8 cellular contexts compared by ENCODE assay signal in genomic region chr11:123301696-123302400, GRCh38.
DNase-seq lines count a peak whose midpoint lies in the region; TF ChIP-seq lines count a peak whose summit lies in the region.

No MANE protein-coding gene starts in this region.

- peak overlapping the region; percentile 30 for H3K27ac ChIP-seq in effector memory CD4-positive, alpha-beta T cell (ENCODE audit: insufficient read depth, low read length, poor library complexity, severe bottlenecking)

- H3K4me1 Mint-ChIP-seq in activated CD4-positive, alpha-beta memory T cell treated with anti-CD3 and anti-CD28 coated beads, Interleukin-2, amount 10 ng/mL, durations not matched to agents 7 days and 5 days: peaks cover 47% of the 10 kb centered on the region
- peaks cover 16% of the 10 kb centered on the region for H3K4me1 Mint-ChIP-seq in mesothelial cell of epicardium

- H3K27me3 Mint-ChIP-seq in activated CD4-positive, alpha-beta memory T cell treated with anti-CD3 and anti-CD28 coated beads, Interleukin-2, amount 10 ng/mL, durations not matched to agents 7 days and 5 days: peaks cover 3% of the 10 kb centered on the region
- H3K27me3 Mint-ChIP-seq in mesothelial cell of epicardium (ENCODE audit: low read depth): peaks cover 41% of the 10 kb centered on the region

- DNase-seq in GM06990 (ENCODE audit: extremely low read depth, insufficient read length): peak; percentile 84
- peak; percentile 88 for DNase-seq in HEK293T (ENCODE audit: extremely low spot score)
- peak; percentile 16 for DNase-seq in NCI-H128 (lab: John Stamatoyannopoulos, UW; ENCODE audit: unreplicated experiment)
- peak; percentile 78 for DNase-seq in activated CD4-positive, alpha-beta memory T cell treated with anti-CD3 and anti-CD28 coated beads, Interleukin-2, amount 10 ng/mL, durations not matched to agents 7 days and 5 days
- peak; percentile 34 to 52 (median 39) for DNase-seq in effector memory CD4-positive, alpha-beta T cell
- peak; percentile 73 to 87 for DNase-seq in mesothelial cell of epicardium (ENCODE audit: low spot score in 2 of 2, unreplicated experiment in 2 of 2)
- peak; percentile 71 to 73 for DNase-seq in stimulated activated CD8-positive, alpha-beta memory T cell treated with anti-CD3 and anti-CD28 coated beads, Interleukin-15, amount 100 ng/mL, for 48 hours (ENCODE audit: low read depth in 2 of 2)
- DNase-seq in GF-D8 (lab: John Stamatoyannopoulos, UW): no peak

- CTCF ChIA-PET in HEK293T (lab: Yijun Ruan, JAX): interaction anchor here (0.7 to 1.1 kb wide), 2 partner anchors 41 to 454 kb away, joined by 3 read pairs; no protein-coding TSS in a partner anchor
- CTCF ChIA-PET in activated CD4-positive, alpha-beta memory T cell treated with anti-CD3 and anti-CD28 coated beads, Interleukin-2, amount 10 ng/mL, durations not matched to agents 7 days and 5 days (lab: Charles Lee): interaction anchor here (0.6 to 8.5 kb wide), 23 partner anchors 9 to 200 kb away, joined by 3 to 73 read pairs (median 4); no protein-coding TSS in a partner anchor

- H3K9me3 ChIP-seq in effector memory CD4-positive, alpha-beta T cell (ENCODE audit: control insufficient read depth, low read length): no peaks in the 10 kb centered on the region

- H3K4me3 Mint-ChIP-seq in activated CD4-positive, alpha-beta memory T cell treated with anti-CD3 and anti-CD28 coated beads, Interleukin-2, amount 10 ng/mL, durations not matched to agents 7 days and 5 days: peak overlapping the region; percentile 56
- H3K4me3 Mint-ChIP-seq in mesothelial cell of epicardium: peak overlapping the region; percentile 69

- peak overlapping the region; percentile 59 for H3K27ac Mint-ChIP-seq in activated CD4-positive, alpha-beta memory T cell treated with anti-CD3 and anti-CD28 coated beads, Interleukin-2, amount 10 ng/mL, durations not matched to agents 7 days and 5 days
- no peak overlapping the region for H3K27ac Mint-ChIP-seq in mesothelial cell of epicardium

- no peaks in the 10 kb centered on the region for H3K9me3 Mint-ChIP-seq in activated CD4-positive, alpha-beta memory T cell treated with anti-CD3 and anti-CD28 coated beads, Interleukin-2, amount 10 ng/mL, durations not matched to agents 7 days and 5 days
- H3K9me3 Mint-ChIP-seq in mesothelial cell of epicardium: no peaks in the 10 kb centered on the region

- no peaks in the 10 kb centered on the region for H3K36me3 Mint-ChIP-seq in activated CD4-positive, alpha-beta memory T cell treated with anti-CD3 and anti-CD28 coated beads, Interleukin-2, amount 10 ng/mL, durations not matched to agents 7 days and 5 days (ENCODE audit: low read depth)
- H3K36me3 Mint-ChIP-seq in mesothelial cell of epicardium: no peaks in the 10 kb centered on the region

- POLR2A ChIA-PET in HEK293T (lab: Yijun Ruan, JAX): no interaction called here
- POLR2A ChIA-PET in activated CD4-positive, alpha-beta memory T cell treated with anti-CD3 and anti-CD28 coated beads, Interleukin-2, amount 10 ng/mL, durations not matched to agents 7 days and 5 days (lab: Charles Lee): interaction anchor here (1.0 to 1.8 kb wide), 3 partner anchors 106 to 240 kb away, joined by 3 to 4 read pairs (median 3); partner anchors contain the start of gene HSPA8

- no peaks in the 10 kb centered on the region for H3K27me3 ChIP-seq in GM06990 (replicated peaks; ENCODE audit: control insufficient read depth, insufficient read depth, low read length)
- no peaks in the 10 kb centered on the region for H3K27me3 ChIP-seq in effector memory CD4-positive, alpha-beta T cell (replicated peaks; ENCODE audit: control insufficient read depth, insufficient read depth, low read length, poor library complexity, severe bottlenecking)

- H3K4me3 ChIP-seq in GM06990 (replicated peaks; ENCODE audit: low read depth, low read length): peak overlapping the region; percentile 32
- H3K4me3 ChIP-seq in effector memory CD4-positive, alpha-beta T cell (ENCODE audit: insufficient read depth, low read depth, low read length, poor library complexity, severe bottlenecking): peak overlapping the region; percentile 53

- H3K36me3 ChIP-seq in GM06990 (ENCODE audit: control insufficient read depth, insufficient read depth, low read length): no peaks in the 10 kb centered on the region
- no peaks in the 10 kb centered on the region for H3K36me3 ChIP-seq in effector memory CD4-positive, alpha-beta T cell (ENCODE audit: control insufficient read depth, insufficient read depth, low read length)

- peaks cover 15% of the 10 kb centered on the region for H3K4me1 ChIP-seq in effector memory CD4-positive, alpha-beta T cell (ENCODE audit: control insufficient read depth, insufficient read depth, low read length, poor library complexity, severe bottlenecking)

- TF ChIP-seq CTCF in GM06990 (IDR thresholded peaks at IDR 0.05; ENCODE audit: insufficient read depth, low read length, poor library complexity, severe bottlenecking): peak; percentile 61
- peak; percentile 88 for TF ChIP-seq CTCF in mesothelial cell of epicardium (IDR thresholded peaks at IDR 0.05; ENCODE audit: unreplicated experiment)

TF ChIP-seq in HEK293T, 16 proteins besides CTCF, POLR2A, EP300 and RAD21:
- no peak for TF ChIP-seq SP1 (IDR thresholded peaks at IDR 0.05)
- no peak for TF ChIP-seq ARNT (IDR thresholded peaks at IDR 0.05)
- TF ChIP-seq L3MBTL2 (conservative IDR thresholded peaks at IDR 0.05): peak; percentile 35; the same call in 1 of the 2 replicates
